1 cellular context compared by ENCODE assay signal in genomic region chr1:29676496-29676895, GRCh38.
TF ChIP-seq lines count a peak whose summit lies in the region.

No MANE protein-coding gene starts in this region.

TF ChIP-seq in IMR-90, 13 proteins besides CTCF, POLR2A, EP300 and RAD21:
- TF ChIP-seq, protein P1, sequence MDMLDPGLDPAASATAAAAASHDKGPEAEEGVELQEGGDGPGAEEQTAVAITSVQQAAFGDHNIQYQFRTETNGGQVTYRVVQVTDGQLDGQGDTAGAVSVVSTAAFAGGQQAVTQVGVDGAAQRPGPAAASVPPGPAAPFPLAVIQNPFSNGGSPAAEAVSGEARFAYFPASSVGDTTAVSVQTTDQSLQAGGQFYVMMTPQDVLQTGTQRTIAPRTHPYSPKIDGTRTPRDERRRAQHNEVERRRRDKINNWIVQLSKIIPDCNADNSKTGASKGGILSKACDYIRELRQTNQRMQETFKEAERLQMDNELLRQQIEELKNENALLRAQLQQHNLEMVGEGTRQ (IDR thresholded peaks at IDR 0.05; ENCODE audit: low read depth, low read length): no peak
- TF ChIP-seq FOS (IDR thresholded peaks at IDR 0.05; ENCODE audit: low read depth, low read length): no peak
- TF ChIP-seq NFE2L2 (IDR thresholded peaks at IDR 0.05; ENCODE audit: low read depth, low read length): no peak
- no peak for TF ChIP-seq BHLHE40 (IDR thresholded peaks at IDR 0.05; ENCODE audit: low read depth, low read length)
- no peak for TF ChIP-seq MXI1 (IDR thresholded peaks at IDR 0.05; ENCODE audit: borderline replicate concordance, low read depth, low read length)
- no peak for TF ChIP-seq ELK1 (IDR thresholded peaks at IDR 0.05; ENCODE audit: borderline replicate concordance, low read depth, low read length)
